Comparison of ENCODE assay signal across 19 cellular contexts in the genomic region with DNA sequence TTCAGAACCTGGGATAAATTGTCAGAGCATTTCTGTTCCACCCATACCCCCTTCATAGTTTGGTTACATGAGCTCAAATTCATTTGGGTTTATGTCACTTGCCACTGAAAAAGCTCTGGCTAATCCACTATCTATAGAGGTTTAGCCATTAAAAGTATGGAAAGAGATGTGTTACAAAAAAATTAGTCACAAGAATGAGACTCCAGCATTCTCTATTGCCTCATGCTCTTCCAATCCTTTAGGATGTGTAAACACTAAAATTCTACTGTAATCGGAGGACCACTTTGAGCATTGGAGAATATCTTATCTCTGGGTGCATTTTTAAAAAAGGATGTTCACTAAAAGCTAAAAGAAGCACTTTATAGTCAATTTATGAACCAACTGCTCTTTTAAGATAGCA.
DNase-seq lines count a peak whose midpoint lies in the region; ATAC-seq and TF ChIP-seq lines count a peak whose summit lies in the region.
"Had no signal": no experiment of that assay in that cellular context is flagged by ENCODE, and none has a peak within 500 bp of the region (broad histone marks: within the 10 kb centered on the region; RNA-seq: fewer than 3 reads in every experiment).

No MANE protein-coding gene starts in this region.

- H3K36me3 ChIP-seq in uterus, result no peaks in the 10 kb centered on the region
- H3K36me3 ChIP-seq in CD8-positive, alpha-beta memory T cell (ENCODE audit: insufficient read depth, low read length), result no peaks in the 10 kb centered on the region
- H3K36me3 ChIP-seq: BLaER1 had no signal

- H3K27me3 Mint-ChIP-seq in nephron (ENCODE audit: low read depth), result no peaks in the 10 kb centered on the region
- no peaks in the 10 kb centered on the region for H3K27me3 Mint-ChIP-seq in CD8-positive, alpha-beta memory T cell

- H3K4me3 ChIP-seq in fibroblast of mammary gland (ENCODE audit: control insufficient read depth, low read depth, low read length), result no peak overlapping the region
- H3K4me3 ChIP-seq in uterus, result no peak overlapping the region
- no peak overlapping the region for H3K4me3 ChIP-seq in CD8-positive, alpha-beta memory T cell (ENCODE audit: low read length)
- H3K4me3 ChIP-seq: BLaER1, GM12878 had no signal

- no peak for ATAC-seq in HG03342 (IDR thresholded peaks at IDR 0.05; ENCODE audit: unreplicated experiment)
- ATAC-seq in left colon, result no peak
- ATAC-seq: CD8-positive, alpha-beta T cell; GM12878 had no signal

- no peak for TF ChIP-seq POLR2A in uterus (IDR thresholded peaks at IDR 0.05)

- intact Hi-C loops in left colon (cut with DNase I, micrococcal nuclease) (no loop called here), uterus (cut with DNase I; ENCODE audit: low total_unique reads) (no loop called here)

- no peak overlapping the region for H3K27ac ChIP-seq in uterus
- no peak overlapping the region for H3K27ac ChIP-seq in CD8-positive, alpha-beta memory T cell (ENCODE audit: low read depth, low read length)
- H3K27ac ChIP-seq: BLaER1, HL-60 had no signal

- DNase-seq in EH (ENCODE audit: low read depth) (peak; percentile 29), OCI-M1 (lab: John Stamatoyannopoulos, UW) (peak; percentile 24), fibroblast of mammary gland (ENCODE audit: low read depth) (peak; percentile 44), left colon (no peak), uterus (no peak)
- DNase-seq in CD8-positive, alpha-beta memory T cell, result no peak
- DNase-seq: CD8-positive, alpha-beta T cell; DMS79; NCI-H1417; NCI-H187 treated with DMSO at 0.1 percent for 48 hours; NCI-H446; NCI-H69; NK-92 treated with Interleukin-12 subunit alpha and Interleukin-12 subunit beta, amount 100 ng/mL, for 24 hours; SIG-M5 had no signal

- POLR2A ChIA-PET in CD8-positive, alpha-beta memory T cell (lab: Charles Lee), result no interaction called here

- CTCF ChIA-PET in CD8-positive, alpha-beta memory T cell (lab: Charles Lee), result no interaction called here

- H3K36me3 Mint-ChIP-seq in nephron (ENCODE audit: low read depth), result no peaks in the 10 kb centered on the region
- no peaks in the 10 kb centered on the region for H3K36me3 Mint-ChIP-seq in CD8-positive, alpha-beta memory T cell
- H3K36me3 Mint-ChIP-seq: CD8-positive, alpha-beta T cell had no signal

- H3K9me3 ChIP-seq in uterus, result no peaks in the 10 kb centered on the region
- no peaks in the 10 kb centered on the region for H3K9me3 ChIP-seq in CD8-positive, alpha-beta memory T cell (ENCODE audit: low read length)
- H3K9me3 ChIP-seq: BLaER1 had no signal

- peaks cover 41% of the 10 kb centered on the region for H3K4me1 Mint-ChIP-seq in nephron
- no peaks in the 10 kb centered on the region for H3K4me1 Mint-ChIP-seq in CD8-positive, alpha-beta memory T cell

- no peaks in the 10 kb centered on the region for H3K9me3 Mint-ChIP-seq in nephron
- no peaks in the 10 kb centered on the region for H3K9me3 Mint-ChIP-seq in CD8-positive, alpha-beta memory T cell
- H3K9me3 Mint-ChIP-seq: CD8-positive, alpha-beta T cell had no signal

- no peaks in the 10 kb centered on the region for H3K4me1 ChIP-seq in uterus
- no peaks in the 10 kb centered on the region for H3K4me1 ChIP-seq in CD8-positive, alpha-beta memory T cell (ENCODE audit: insufficient read depth, low read length)
- H3K4me1 ChIP-seq: BLaER1 had no signal

- TF ChIP-seq CTCF in fibroblast of mammary gland (conservative IDR thresholded peaks at IDR 0.05; ENCODE audit: control insufficient read depth, insufficient read depth, low read depth, low read length) (no peak), nephron (IDR thresholded peaks at IDR 0.05; ENCODE audit: unreplicated experiment in 3 of 3) (no peak), uterus (IDR thresholded peaks at IDR 0.05) (no peak)

- no peak overlapping the region for H3K4me3 Mint-ChIP-seq in nephron
- H3K4me3 Mint-ChIP-seq in CD8-positive, alpha-beta memory T cell, result no peak overlapping the region
- H3K4me3 Mint-ChIP-seq: CD8-positive, alpha-beta T cell had no signal

- H3K27me3 ChIP-seq in uterus, result no peaks in the 10 kb centered on the region
- no peaks in the 10 kb centered on the region for H3K27me3 ChIP-seq in CD8-positive, alpha-beta memory T cell (ENCODE audit: insufficient read depth, low read length, poor library complexity, severe bottlenecking)
- H3K27me3 ChIP-seq: BLaER1 had no signal

- peak overlapping the region; percentile 19 to 96 (median 21) for H3K27ac Mint-ChIP-seq in nephron
- H3K27ac Mint-ChIP-seq in CD8-positive, alpha-beta memory T cell, result no peak overlapping the region
- H3K27ac Mint-ChIP-seq: CD8-positive, alpha-beta T cell had no signal

Comparison
In these comparisons a context has a peak if more than half of its experiments do, and no peak if none do; other contexts are left out.
1. DNase-seq: peak in EH (single experiment), OCI-M1 (single experiment) and fibroblast of mammary gland (single experiment); none in left colon (0 of 2), uterus (0 of 2) and CD8-positive, alpha-beta memory T cell (0 of 5).
2. H3K27ac Mint-ChIP-seq: peak in nephron (3 of 3); none in CD8-positive, alpha-beta memory T cell (0 of 8).